Comparison of ENCODE assay signal across 8 cellular contexts in the genomic region with DNA sequence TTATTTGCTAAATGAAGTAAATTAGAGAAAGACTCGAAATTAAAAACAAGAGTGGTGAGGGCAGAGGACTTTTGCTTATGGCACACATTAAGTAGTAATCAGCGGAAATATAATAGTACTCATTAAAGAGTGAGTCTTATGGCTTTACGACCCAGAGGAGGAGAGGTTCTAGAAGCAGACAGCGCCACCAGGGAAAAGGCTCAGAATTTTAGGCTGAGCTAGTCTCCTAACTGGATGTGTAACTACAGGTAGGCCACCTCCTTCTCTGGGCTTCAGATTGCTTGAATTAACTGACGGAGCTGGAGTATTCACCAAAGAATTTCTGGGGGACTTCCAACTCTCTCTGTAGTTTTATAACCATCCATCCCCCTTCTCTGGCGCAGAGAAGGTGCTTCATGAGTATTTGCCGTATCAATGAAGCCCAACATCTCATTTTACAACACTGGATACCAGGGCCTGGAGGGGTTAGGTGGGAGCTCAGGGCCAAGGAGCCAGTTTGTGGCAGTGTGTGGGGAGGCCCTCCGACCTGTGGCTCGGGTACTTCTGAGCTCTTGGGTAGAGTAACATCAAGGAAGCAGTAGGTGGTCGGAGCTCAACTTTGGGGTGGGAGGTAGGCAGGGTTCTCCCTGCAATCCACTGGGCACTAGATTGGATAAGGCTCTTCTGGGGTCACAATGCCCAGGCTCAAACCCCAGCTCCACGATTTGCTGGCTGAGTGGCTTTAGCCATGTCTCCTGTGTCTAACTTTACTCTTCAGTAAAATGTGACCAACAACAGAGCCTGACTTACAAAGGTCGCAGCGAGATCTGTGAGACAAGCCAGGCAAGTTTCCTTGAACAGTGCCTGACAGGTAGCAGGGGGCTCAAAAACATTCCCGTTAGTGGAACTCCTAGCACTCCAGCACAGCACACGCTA. TPM values are rescaled to one million over a fixed set of nuclear protein-coding genes. Genes with fewer than 3 reads are reported as not detected.
DNase-seq lines count a peak whose midpoint lies in the region; ATAC-seq, FAIRE-seq and TF ChIP-seq lines count a peak whose summit lies in the region.

No MANE protein-coding gene starts in this region.

- H3K4me1 ChIP-seq in PC-3 (ENCODE audit: insufficient read depth, low read length) (peaks cover 23% of the 10 kb centered on the region), ovary (ENCODE audit: insufficient read depth) (peaks cover 26% of the 10 kb centered on the region)

- H4K20me1 ChIP-seq in PC-3 (ENCODE audit: low read length): peaks cover 26% of the 10 kb centered on the region

- peak overlapping the region; percentile 94 for H3K9ac ChIP-seq in PC-3 (ENCODE audit: low read length)

- WGBS in ovary, 3 donors: 50 to 52% (median 50%) methylated on average over 15 of the region's 15 CpGs

- CTCF ChIA-PET in PC-3 (lab: Charles Lee): interaction anchor here (0.5 to 1.3 kb wide), 4 partner anchors 20 to 1546 kb away, joined by 3 to 15 read pairs (median 6); no protein-coding TSS in a partner anchor

- TF ChIP-seq CTCF in D721Med (IDR thresholded peaks at IDR 0.05; ENCODE audit: insufficient read depth, missing control alignments) (peak; percentile 32), PC-3 (conservative IDR thresholded peaks at IDR 0.05; ENCODE audit: low read depth, low read length) (peak; percentile 58), epithelial cell of proximal tubule (conservative IDR thresholded peaks at IDR 0.05; ENCODE audit: low read depth, low read length) (no peak), ovary (IDR thresholded peaks at IDR 0.05) (no peak)

- H3K9me3 ChIP-seq in PC-3 (ENCODE audit: low read length) (no peaks in the 10 kb centered on the region), ovary (no peaks in the 10 kb centered on the region)

- ATAC-seq in PC-3 (no peak), GM21825 (IDR thresholded peaks at IDR 0.05; ENCODE audit: unreplicated experiment) (no peak)

- no peaks in the 10 kb centered on the region for H3F3A ChIP-seq in PC-3 (ENCODE audit: low read length, unreplicated experiment)

- POLR2A ChIA-PET in PC-3 (lab: Charles Lee; ENCODE audit: unreplicated experiment): no interaction called here

- DNase-seq in D721Med (ENCODE audit: insufficient read length, low spot score) (no peak), PC-3 (peak; percentile 57), epithelial cell of proximal tubule (ENCODE audit: low read depth) (no peak), ovary (peak in 1 of 5 donors; percentile 42), iPS-NIHi11 (ENCODE audit: low spot score) (no peak), mesenteric fat pad (ENCODE audit: low spot score) (no peak), SK-N-DZ (ENCODE audit: low spot score) (no peak)

- H3K4me3 ChIP-seq in PC-3 (ENCODE audit: low read length): peak overlapping the region; percentile 87
- H3K4me3 ChIP-seq in epithelial cell of proximal tubule (ENCODE audit: low read depth, low read length): peak overlapping the region; percentile 99
- peak overlapping the region; percentile 72 for H3K4me3 ChIP-seq in ovary

- no peak for TF ChIP-seq POLR2A in ovary (IDR thresholded peaks at IDR 0.05)

- no peak for FAIRE-seq in D721Med (lab: Jason Lieb, UNC)

- H3K9me2 ChIP-seq in PC-3 (replicated peaks; ENCODE audit: low read length): no peaks in the 10 kb centered on the region

- intact Hi-C loops in PC-3 (cut with micrococcal nuclease) (loop anchor here (1.0 to 10.0 kb wide), 5 partner anchors 21 to 469 kb away; partner anchors contain the start of genes LSM3, SLC6A6 and XPC), ovary (cut with DNase I) (loop anchor here in 3 of 4 donors (2.0 to 10.0 kb wide), 3 partner anchors 51 to 229 kb away; partner anchors contain the start of genes LSM3 (in 2 of the 3) and XPC (in 2 of the 3))

- peak overlapping the region; percentile 87 for H3K4me2 ChIP-seq in PC-3 (ENCODE audit: low read length)

- H3K27ac ChIP-seq in PC-3 (ENCODE audit: low read length): peak overlapping the region; percentile 55
- peak overlapping the region in 1 of 2 donors; percentile 88 for H3K27ac ChIP-seq in ovary

- H3K79me2 ChIP-seq in PC-3 (ENCODE audit: low read length): peaks cover 88% of the 10 kb centered on the region

- TF ChIP-seq EP300 in ovary (IDR thresholded peaks at IDR 0.05): no peak

- H3K36me3 ChIP-seq in PC-3 (ENCODE audit: low read depth, low read length) (peaks cover 14% of the 10 kb centered on the region; the same call in 1 of the 2 replicates), ovary (no peaks in the 10 kb centered on the region)

- TSS peak; percentile 55 for BruUV-seq in PC-3 (replicated peaks; lab: Mats Ljungman, UMichigan)

- peak overlapping the region; percentile 83 for H2AFZ ChIP-seq in PC-3 (ENCODE audit: low read length)

- H3K27me3 ChIP-seq in PC-3 (ENCODE audit: low read length) (no peaks in the 10 kb centered on the region), ovary (no peaks in the 10 kb centered on the region)

RNA-seq across cellular contexts. Expression of gene CHCHD4, which starts 1.1 kb away (rescaled TPM):
- total RNA-seq in PC-3 (2014; rRNA removed) (39.5 and 43.3 TPM in 2 replicates), epithelial cell of proximal tubule (16.5 and 29.4 TPM in 2 replicates), ovary (10 to 100 TPM; 10.1 to 16.7 (median 12.2) TPM), mesenteric fat pad (18.1 TPM)
- 10 to 100 TPM; 11.7 to 22.2 TPM for polyA plus RNA-seq in ovary
- polyA plus RNA-seq in SK-N-DZ (2014; cell fraction: cytosol; rRNA removed): 36.0 and 42.6 TPM in 2 replicates
- 19.9 and 26.3 TPM in 2 replicates for polyA plus RNA-seq in SK-N-DZ (2014; cell fraction: nucleus; rRNA removed)

RNA-seq across cellular contexts. Expression of gene TMEM43, which starts 1.3 kb away (rescaled TPM):
- total RNA-seq in PC-3 (2014; rRNA removed) (78.6 and 83.1 TPM in 2 replicates), epithelial cell of proximal tubule (56.3 and 58.6 TPM in 2 replicates), ovary (10 to 100 TPM; 72.0 to 100.0 (median 87.3) TPM), mesenteric fat pad (99.3 TPM)
- 100 to 1,000 TPM in 1 of 2 donors, 10 to 100 TPM in 1; 82.3 to 104 TPM for polyA plus RNA-seq in ovary
- 75.8 and 80.9 TPM in 2 replicates for polyA plus RNA-seq in SK-N-DZ (2014; cell fraction: cytosol; rRNA removed)
- 72.5 and 87.5 TPM in 2 replicates for polyA plus RNA-seq in SK-N-DZ (2014; cell fraction: nucleus; rRNA removed)

RNA-seq across cellular contexts. Expression of gene XPC, which starts 54.8 kb away (rescaled TPM):
- total RNA-seq in PC-3 (2014; rRNA removed): 24.3 and 26.1 TPM in 2 replicates
- total RNA-seq in epithelial cell of proximal tubule: 16.6 and 27.8 TPM in 2 replicates
- total RNA-seq in ovary: 10 to 100 TPM; 38.7 to 50.8 (median 40.6) TPM
- polyA plus RNA-seq in ovary: 10 to 100 TPM; 36.2 to 63.1 TPM
- total RNA-seq in mesenteric fat pad: 24.8 TPM
- polyA plus RNA-seq in SK-N-DZ (2014; cell fraction: cytosol; rRNA removed): 32.3 and 35.1 TPM in 2 replicates
- 50.3 and 63.1 TPM in 2 replicates for polyA plus RNA-seq in SK-N-DZ (2014; cell fraction: nucleus; rRNA removed)

RNA-seq across cellular contexts. Expression of gene LSM3, which starts 55.1 kb away (rescaled TPM):
- total RNA-seq in PC-3 (2014; rRNA removed) (22.0 and 27.2 TPM in 2 replicates), epithelial cell of proximal tubule (24.7 and 24.9 TPM in 2 replicates), ovary (10 to 100 TPM in 3 of 7 donors, 1 to 10 TPM in 4; 7.9 to 12.0 (median 9.7) TPM), mesenteric fat pad (10.0 TPM)
- 10 to 100 TPM; 11.2 to 18.6 TPM for polyA plus RNA-seq in ovary
- 42.8 and 54.0 TPM in 2 replicates for polyA plus RNA-seq in SK-N-DZ (2014; cell fraction: cytosol; rRNA removed)
- polyA plus RNA-seq in SK-N-DZ (2014; cell fraction: nucleus; rRNA removed): 31.0 and 39.0 TPM in 2 replicates

Comparison
In these comparisons a context has a peak if more than half of its experiments do, and no peak if none do; other contexts are left out.
1. CTCF ChIP-seq: peak in D721Med (single experiment) and PC-3 (single experiment); none in epithelial cell of proximal tubule (single experiment) and ovary (0 of 3).
2. Peak in every context shown above with its lines, with median percentiles within 50 percentile points of each other: H3K4me3 ChIP-seq.